10 cellular contexts compared by ENCODE assay signal in genomic region chr20:10669843-10670446, GRCh38. TPM values are rescaled to one million over a fixed set of nuclear protein-coding genes. Genes with fewer than 3 reads are reported as not detected.
DNase-seq lines count a peak whose midpoint lies in the region; ATAC-seq and TF ChIP-seq lines count a peak whose summit lies in the region.
"Had no signal": no experiment of that assay in that cellular context is flagged by ENCODE, and none has a peak within 500 bp of the region (broad histone marks: within the 10 kb centered on the region; RNA-seq: fewer than 3 reads in every experiment).

No MANE protein-coding gene starts in this region.

- no peak overlapping the region for H2AFZ ChIP-seq in neural cell (ENCODE audit: low read depth, low read length)

- intact Hi-C loops in Right ventricle myocardium superior (cut with DNase I), result loop anchor here (5.0 to 10.0 kb wide), 4 partner anchors 135 to 872 kb away; no protein-coding TSS in a partner anchor
- intact Hi-C loops in vagina (cut with DNase I), result loop anchor here (2.0 to 10.0 kb wide), 3 partner anchors 115 to 605 kb away; no protein-coding TSS in a partner anchor

- TF ChIP-seq CTCF in right atrium auricular region (IDR thresholded peaks at IDR 0.05) (no peak), neural cell (IDR thresholded peaks at IDR 0.05; ENCODE audit: poor library complexity, severe bottlenecking) (no peak), vagina (IDR thresholded peaks at IDR 0.05) (no peak)

- H3K9ac ChIP-seq in neural cell (ENCODE audit: low read length), result no peak overlapping the region

- H3K4me3 ChIP-seq in right atrium auricular region (peak overlapping the region; percentile 87 to 94), ectodermal cell (ENCODE audit: insufficient read depth, low read depth, low read length) (peak overlapping the region; percentile 92), neural cell (ENCODE audit: low read length) (peak overlapping the region; percentile 86), vagina (peak overlapping the region; percentile 91 to 97)

- H3K9me2 ChIP-seq in neural cell (ENCODE audit: insufficient read depth, low read length), result no peaks in the 10 kb centered on the region

- H3K79me2 ChIP-seq in neural cell (replicated peaks; ENCODE audit: insufficient read depth, low read length), result peaks cover 23% of the 10 kb centered on the region

- H3K4me1 ChIP-seq in right atrium auricular region, result peaks cover 0 to 68% of the 10 kb centered on the region in 2 donors
- H3K4me1 ChIP-seq in ectodermal cell (ENCODE audit: control insufficient read depth, insufficient read depth, low read length), result peaks cover 54% of the 10 kb centered on the region
- peaks cover 54% of the 10 kb centered on the region for H3K4me1 ChIP-seq in vagina

- no peak for TF ChIP-seq EP300 in neural cell (conservative IDR thresholded peaks at IDR 0.05; ENCODE audit: poor library complexity, severe bottlenecking)

- H3K9me3 ChIP-seq in right atrium auricular region (no peaks in the 10 kb centered on the region), ectodermal cell (ENCODE audit: control insufficient read depth, low read length) (no peaks in the 10 kb centered on the region), neural cell (ENCODE audit: low read length) (no peaks in the 10 kb centered on the region), vagina (no peaks in the 10 kb centered on the region)

- H3F3A ChIP-seq in neural cell (ENCODE audit: insufficient read depth, low read length, poor library complexity, severe bottlenecking), result no peaks in the 10 kb centered on the region

- H3K4me2 ChIP-seq in neural cell (ENCODE audit: low read length), result no peak overlapping the region

- TF ChIP-seq POLR2A in vagina (IDR thresholded peaks at IDR 0.05), result no peak

- H3K36me3 ChIP-seq in right atrium auricular region (peaks cover 13% of the 10 kb centered on the region), ectodermal cell (ENCODE audit: control insufficient read depth, insufficient read depth, low read length) (peaks cover 6% of the 10 kb centered on the region), neural cell (ENCODE audit: insufficient read depth, low read length) (no peaks in the 10 kb centered on the region), vagina (peaks cover 0 to 14% of the 10 kb centered on the region in 2 donors)

- H3K27ac ChIP-seq in right atrium auricular region (peak overlapping the region; percentile 98), ectodermal cell (ENCODE audit: insufficient read depth, low read depth, low read length, poor library complexity, severe bottlenecking) (no peak overlapping the region), neural cell (ENCODE audit: low read length) (no peak overlapping the region), vagina (peak overlapping the region; percentile 97)

- H3K27me3 ChIP-seq in right atrium auricular region (no peaks in the 10 kb centered on the region), ectodermal cell (ENCODE audit: control insufficient read depth, insufficient read depth, low read length, poor library complexity, severe bottlenecking) (no peaks in the 10 kb centered on the region), neural cell (ENCODE audit: insufficient read depth, low read depth, low read length) (peaks cover 33% of the 10 kb centered on the region), vagina (no peaks in the 10 kb centered on the region)

- peak; percentile 52 for DNase-seq in right atrium auricular region (ENCODE audit: low spot score)
- DNase-seq in Right ventricle myocardium superior, result no peak
- no peak for DNase-seq in vagina (ENCODE audit: extremely low spot score in 2 of 2)
- DNase-seq in activated CD4-positive, alpha-beta T cell treated with anti-CD3 and anti-CD28 coated beads for 1 hour, result no peak
- DNase-seq in T-helper 9 cell, result no peak
- no peak for DNase-seq in HT-29 (ENCODE audit: low spot score)
- DNase-seq: activated naive CD8-positive, alpha-beta T cell treated with anti-CD3 and anti-CD28 coated beads, Interleukin-2, amount 10 ng/mL, durations not matched to agents 7 days and 5 days; NCI-H1092 treated with DMSO at 0.1 percent for 48 hours had no signal

- H4K20me1 ChIP-seq in neural cell (ENCODE audit: insufficient read depth), result no peaks in the 10 kb centered on the region

- no peak for TF ChIP-seq RAD21 in neural cell (conservative IDR thresholded peaks at IDR 0.05)

- ATAC-seq in Right ventricle myocardium superior (ENCODE audit: poor library complexity), result no peak

- WGBS in ectodermal cell, 2 experiments, result 66 to 72% methylated on average over 5 to 6 of the region's 6 CpGs

TF ChIP-seq in neural cell, 6 proteins besides CTCF, POLR2A, EP300 and RAD21:
- TF ChIP-seq EZH2 (IDR thresholded peaks at IDR 0.05; ENCODE audit: borderline replicate concordance, insufficient read depth, low read length, poor library complexity, severe bottlenecking) (no peak), POLR2AphosphoS5 (IDR thresholded peaks at IDR 0.05) (no peak), TAF1 (IDR thresholded peaks at IDR 0.05; ENCODE audit: low read depth) (no peak), SMC3 (conservative IDR thresholded peaks at IDR 0.05; ENCODE audit: poor library complexity) (no peak), MXI1 (conservative IDR thresholded peaks at IDR 0.05; ENCODE audit: poor library complexity, severe bottlenecking) (no peak)
- TF ChIP-seq, protein P1, sequence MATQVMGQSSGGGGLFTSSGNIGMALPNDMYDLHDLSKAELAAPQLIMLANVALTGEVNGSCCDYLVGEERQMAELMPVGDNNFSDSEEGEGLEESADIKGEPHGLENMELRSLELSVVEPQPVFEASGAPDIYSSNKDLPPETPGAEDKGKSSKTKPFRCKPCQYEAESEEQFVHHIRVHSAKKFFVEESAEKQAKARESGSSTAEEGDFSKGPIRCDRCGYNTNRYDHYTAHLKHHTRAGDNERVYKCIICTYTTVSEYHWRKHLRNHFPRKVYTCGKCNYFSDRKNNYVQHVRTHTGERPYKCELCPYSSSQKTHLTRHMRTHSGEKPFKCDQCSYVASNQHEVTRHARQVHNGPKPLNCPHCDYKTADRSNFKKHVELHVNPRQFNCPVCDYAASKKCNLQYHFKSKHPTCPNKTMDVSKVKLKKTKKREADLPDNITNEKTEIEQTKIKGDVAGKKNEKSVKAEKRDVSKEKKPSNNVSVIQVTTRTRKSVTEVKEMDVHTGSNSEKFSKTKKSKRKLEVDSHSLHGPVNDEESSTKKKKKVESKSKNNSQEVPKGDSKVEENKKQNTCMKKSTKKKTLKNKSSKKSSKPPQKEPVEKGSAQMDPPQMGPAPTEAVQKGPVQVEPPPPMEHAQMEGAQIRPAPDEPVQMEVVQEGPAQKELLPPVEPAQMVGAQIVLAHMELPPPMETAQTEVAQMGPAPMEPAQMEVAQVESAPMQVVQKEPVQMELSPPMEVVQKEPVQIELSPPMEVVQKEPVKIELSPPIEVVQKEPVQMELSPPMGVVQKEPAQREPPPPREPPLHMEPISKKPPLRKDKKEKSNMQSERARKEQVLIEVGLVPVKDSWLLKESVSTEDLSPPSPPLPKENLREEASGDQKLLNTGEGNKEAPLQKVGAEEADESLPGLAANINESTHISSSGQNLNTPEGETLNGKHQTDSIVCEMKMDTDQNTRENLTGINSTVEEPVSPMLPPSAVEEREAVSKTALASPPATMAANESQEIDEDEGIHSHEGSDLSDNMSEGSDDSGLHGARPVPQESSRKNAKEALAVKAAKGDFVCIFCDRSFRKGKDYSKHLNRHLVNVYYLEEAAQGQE (IDR thresholded peaks at IDR 0.05; ENCODE audit: borderline replicate concordance), result no peak

RNA-seq across cellular contexts. Expression of gene JAG1, which starts 3.9 kb away (rescaled TPM):
- total RNA-seq in right atrium auricular region, result 10 to 100 TPM; 30.9 to 32.8 TPM
- 22.1 TPM for total RNA-seq in Right ventricle myocardium superior
- polyA plus RNA-seq in ectodermal cell (2013, experiment 1 of 4), result 142 TPM
- polyA plus RNA-seq in ectodermal cell (2013, experiment 2 of 4), result 162 TPM
- polyA plus RNA-seq in ectodermal cell (2013, experiment 3 of 4), result 104 TPM
- 117 TPM for polyA plus RNA-seq in ectodermal cell (2013, experiment 4 of 4)
- polyA plus RNA-seq in neural cell, result 9.0 and 10.2 TPM in 2 replicates
- polyA minus RNA-seq in neural cell, result 19.9 and 23.1 TPM in 2 replicates
- total RNA-seq in vagina, result 185 TPM
- total RNA-seq in HT-29 (2014; rRNA removed; shearing (Covaris generic)), result 13.9 and 15.5 TPM in 2 replicates

Comparison
In these comparisons a context has a peak if more than half of its experiments do, and no peak if none do; other contexts are left out.
1. H3K27ac ChIP-seq: peak in right atrium auricular region (2 of 2) and vagina (single experiment); none in ectodermal cell (single experiment) and neural cell (single experiment).
2. Peak in every context shown above with its lines, with median percentiles within 50 percentile points of each other: H3K4me3 ChIP-seq.